ENCODE assay signal across 8 cellular contexts in the genomic region with DNA sequence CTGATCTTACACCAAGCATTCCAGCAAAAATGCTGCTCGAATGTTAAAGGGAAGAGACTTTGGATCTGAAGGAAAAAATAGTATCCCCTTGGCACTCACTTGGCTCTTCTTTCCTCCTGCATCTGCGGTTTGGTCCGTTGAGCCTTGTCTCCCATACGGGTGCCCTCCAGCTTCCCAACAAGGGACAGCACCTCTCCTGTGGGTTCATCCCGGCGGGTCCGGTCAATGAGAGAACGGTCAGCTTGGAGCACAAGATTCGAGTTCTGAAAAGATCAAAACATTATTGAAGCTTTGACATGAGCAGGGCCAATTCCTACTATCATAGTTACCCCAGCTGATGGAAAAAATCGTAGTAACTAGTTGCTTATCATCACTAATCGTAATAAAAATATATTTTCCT. TPM values are rescaled to one million over a fixed set of nuclear protein-coding genes. Genes with fewer than 3 reads are reported as not detected.
DNase-seq lines count a peak whose midpoint lies in the region; ATAC-seq and TF ChIP-seq lines count a peak whose summit lies in the region.

No MANE protein-coding gene starts in this region.

- no peak for TF ChIP-seq CTCF in WERI-Rb-1 (IDR thresholded peaks at IDR 0.05; ENCODE audit: low read depth, low read length)

- H3K27me3 ChIP-seq in HAP-1 (ENCODE audit: low read depth), result no peaks in the 10 kb centered on the region
- H3K27me3 ChIP-seq in WERI-Rb-1 (ENCODE audit: insufficient read depth, low read depth, severe bottlenecking), result no peaks in the 10 kb centered on the region
- H3K27me3 ChIP-seq in right cardiac atrium (ENCODE audit: control insufficient read depth, insufficient read depth), result no peaks in the 10 kb centered on the region

- H3K4me3 ChIP-seq in HAP-1 (peak overlapping the region; percentile 91), WERI-Rb-1 (ENCODE audit: low read depth, low read length) (peak overlapping the region; percentile 95), right cardiac atrium (ENCODE audit: low read length) (peak overlapping the region; percentile 81), skin epidermis (peak overlapping the region; percentile 47 to 96 (median 67))

- peaks cover 50% of the 10 kb centered on the region for H3K36me3 ChIP-seq in HAP-1 (replicated peaks)
- H3K36me3 ChIP-seq in WERI-Rb-1, result peaks cover 60% of the 10 kb centered on the region

- H3K4me1 ChIP-seq in HAP-1 (peaks cover 12% of the 10 kb centered on the region), right cardiac atrium (ENCODE audit: control insufficient read depth, insufficient read depth, low read length) (peaks cover 10% of the 10 kb centered on the region)

- DNase-seq in HAP-1 (ENCODE audit: low spot score in 2 of 2) (no peak), WERI-Rb-1 (no peak), right cardiac atrium (no peak), NCI-H1930 (lab: John Stamatoyannopoulos, UW) (no peak), Kasumi-1 (lab: John Stamatoyannopoulos, UW) (no peak)

- WGBS in right cardiac atrium, result 64% methylated on average over 11 of the region's 11 CpGs

- H3K9me3 ChIP-seq in HAP-1 (no peaks in the 10 kb centered on the region), WERI-Rb-1 (ENCODE audit: severe bottlenecking) (no peaks in the 10 kb centered on the region), right cardiac atrium (ENCODE audit: control insufficient read depth, low read length) (no peaks in the 10 kb centered on the region)

- intact Hi-C loops in right cardiac atrium (cut with DNase I), result no loop called here

- peak overlapping the region; percentile 94 for H3K27ac ChIP-seq in WERI-Rb-1
- no peak overlapping the region for H3K27ac ChIP-seq in right cardiac atrium (ENCODE audit: low read length)
- peak overlapping the region in 11 of 21 experiments; percentile 68 to 94 (median 90) for H3K27ac ChIP-seq in skin epidermis

- in situ Hi-C loops in HAP-1 (cut with MboI; ENCODE audit: low sequenced_read_pairs), result no loop called here

- no peak for ATAC-seq in right cardiac atrium
- ATAC-seq in GM19463 (IDR thresholded peaks at IDR 0.05; ENCODE audit: unreplicated experiment), result no peak
- ATAC-seq in GM21367 (IDR thresholded peaks at IDR 0.05; ENCODE audit: unreplicated experiment), result no peak

RNA-seq across cellular contexts. Expression of gene SNRNP200, which starts 0.7 kb away (rescaled TPM):
- 10 to 100 TPM; 57.8 to 63.8 (median 60.4) TPM for total RNA-seq in right cardiac atrium
- 41.1 TPM for polyA plus RNA-seq in right cardiac atrium

RNA-seq across cellular contexts. Expression of gene ITPRIPL1, which starts 20.5 kb away (rescaled TPM):
- 1 to 10 TPM in 1 of 4 donors, under 1 TPM in 3; 0.67 to 1.5 (median 0.75) TPM for total RNA-seq in right cardiac atrium
- 0.50 TPM for polyA plus RNA-seq in right cardiac atrium

RNA-seq across cellular contexts. Expression of gene NCAPH, which starts 31.0 kb away (rescaled TPM):
- 1 to 10 TPM in 2 of 4 donors, under 1 TPM in 2; 0.36 to 1.1 (median 0.85) TPM for total RNA-seq in right cardiac atrium
- polyA plus RNA-seq in right cardiac atrium, result 0.18 TPM

RNA-seq across cellular contexts. Expression of gene CIAO1, which starts 38.6 kb away (rescaled TPM):
- total RNA-seq in right cardiac atrium, result 10 to 100 TPM; 52.2 to 60.5 (median 56.0) TPM
- polyA plus RNA-seq in right cardiac atrium, result 30.3 TPM

RNA-seq across cellular contexts. Expression of gene TMEM127, which starts 38.8 kb away (rescaled TPM):
- total RNA-seq in right cardiac atrium, result 10 to 100 TPM; 77.8 to 90.0 (median 84.8) TPM
- 37.0 TPM for polyA plus RNA-seq in right cardiac atrium
